Comparison of ENCODE assay signal across 17 cellular contexts in genomic region chr13:35964764-35965163, GRCh38.
DNase-seq lines count a peak whose midpoint lies in the region; ATAC-seq and TF ChIP-seq lines count a peak whose summit lies in the region.
"Had no signal": no experiment of that assay in that cellular context is flagged by ENCODE, and none has a peak within 500 bp of the region (broad histone marks: within the 10 kb centered on the region; RNA-seq: fewer than 3 reads in every experiment).

No MANE protein-coding gene starts in this region.

- no peaks in the 10 kb centered on the region for H3K36me3 ChIP-seq in prostate gland
- H3K36me3 ChIP-seq: gastroesophageal sphincter, uterus had no signal

- TF ChIP-seq CTCF in prostate gland (IDR thresholded peaks at IDR 0.05) (no peak), WTC11 (IDR thresholded peaks at IDR 0.05) (no peak)

- H3K4me3 ChIP-seq in prostate gland, result no peak overlapping the region
- H3K4me3 ChIP-seq: gastroesophageal sphincter, uterus had no signal

- peaks cover 37% of the 10 kb centered on the region for H3K9me3 Mint-ChIP-seq in WTC11

- DNase-seq in EH (ENCODE audit: low read depth), result peak; percentile 62
- DNase-seq in amniotic epithelial cell (ENCODE audit: low read depth), result peak; percentile 92
- DNase-seq in fibroblast of peridontal ligament (ENCODE audit: extremely low read depth), result peak; percentile 91
- peak; percentile 24 for DNase-seq in prostate gland (ENCODE audit: low spot score)
- DNase-seq in activated CD8-positive, alpha-beta memory T cell treated with anti-CD3 and anti-CD28 coated beads, Interleukin-2, amount 50 U/mL, for 48 hours, result no peak
- no peak for DNase-seq in medulla oblongata (ENCODE audit: extremely low spot score)
- no peak for DNase-seq in WTC11 (ENCODE audit: low spot score)
- DNase-seq: activated T-cell treated with anti-CD3 and anti-CD28 coated beads, Interleukin-2, amount 50 U/mL, for 48 hours; DMS 273 treated with DMSO at 0.1 percent for 48 hours; NCI-H2081 treated with DMSO at 0.1 percent for 48 hours; NCI-H748 treated with DMSO at 0.1 percent for 48 hours; uterus had no signal

- H3K27ac ChIP-seq in prostate gland, result no peak overlapping the region

- POLR2A ChIA-PET in WTC11 (lab: Charles Lee), result no interaction called here

- ATAC-seq in WTC11 (no peak), GM21825 (IDR thresholded peaks at IDR 0.05; ENCODE audit: unreplicated experiment) (no peak)
- ATAC-seq: gastroesophageal sphincter; stimulated activated effector memory CD8-positive, alpha-beta T cell treated with anti-CD3 and anti-CD28 coated beads, Interleukin-12 subunit alpha, Interleukin-12 subunit beta, amount 100 ng/mL, for 72 hours had no signal

- no peaks in the 10 kb centered on the region for H3K27me3 Mint-ChIP-seq in WTC11 (ENCODE audit: low read depth)
- H3K27me3 Mint-ChIP-seq: dendritic cell treated with granulocyte-macrophage colony-stimulating factor and Interleukin-4, amounts not matched to agents 40 ng/mL and 50 ng/mL, for 4 days had no signal

- H3K27ac Mint-ChIP-seq in WTC11, result no peak overlapping the region
- H3K27ac Mint-ChIP-seq: dendritic cell treated with granulocyte-macrophage colony-stimulating factor and Interleukin-4, amounts not matched to agents 40 ng/mL and 50 ng/mL, for 4 days; stimulated activated effector memory CD8-positive, alpha-beta T cell treated with anti-CD3 and anti-CD28 coated beads, Interleukin-12 subunit alpha, Interleukin-12 subunit beta, amount 100 ng/mL, for 72 hours had no signal

- 26% methylated on average over 5 of the region's 5 CpGs for WGBS in prostate gland

- H3K9me3 ChIP-seq in prostate gland, result no peaks in the 10 kb centered on the region
- H3K9me3 ChIP-seq: gastroesophageal sphincter, uterus had no signal

- peaks cover 32% of the 10 kb centered on the region for H3K36me3 Mint-ChIP-seq in WTC11
- H3K36me3 Mint-ChIP-seq: stimulated activated effector memory CD8-positive, alpha-beta T cell treated with anti-CD3 and anti-CD28 coated beads, Interleukin-12 subunit alpha, Interleukin-12 subunit beta, amount 100 ng/mL, for 72 hours had no signal

- intact Hi-C loops in prostate gland (cut with DNase I), result no loop called here

- H3K4me3 Mint-ChIP-seq in WTC11, result no peak overlapping the region
- H3K4me3 Mint-ChIP-seq: dendritic cell treated with granulocyte-macrophage colony-stimulating factor and Interleukin-4, amounts not matched to agents 40 ng/mL and 50 ng/mL, for 4 days; mesothelial cell of epicardium; stimulated activated effector memory CD8-positive, alpha-beta T cell treated with anti-CD3 and anti-CD28 coated beads, Interleukin-12 subunit alpha, Interleukin-12 subunit beta, amount 100 ng/mL, for 72 hours had no signal

- no peak for TF ChIP-seq POLR2A in prostate gland (IDR thresholded peaks at IDR 0.05)

- H3K4me1 ChIP-seq in prostate gland (replicated peaks), result no peaks in the 10 kb centered on the region
- H3K4me1 ChIP-seq: uterus had no signal

- H3K27me3 ChIP-seq in prostate gland (replicated peaks; ENCODE audit: insufficient read depth), result no peaks in the 10 kb centered on the region
- H3K27me3 ChIP-seq: gastroesophageal sphincter, uterus had no signal

- peaks cover 12% of the 10 kb centered on the region for H3K4me1 Mint-ChIP-seq in WTC11
- H3K4me1 Mint-ChIP-seq: stimulated activated effector memory CD8-positive, alpha-beta T cell treated with anti-CD3 and anti-CD28 coated beads, Interleukin-12 subunit alpha, Interleukin-12 subunit beta, amount 100 ng/mL, for 72 hours had no signal

- CTCF ChIA-PET in WTC11 (lab: Charles Lee), result interaction anchor here (0.7 kb wide), 3 partner anchors 467 to 875 kb away, joined by 3 to 5 read pairs (median 4); no protein-coding TSS in a partner anchor

TF ChIP-seq in WTC11, 78 proteins besides CTCF, POLR2A, EP300 and RAD21 (continues in another document):
- TF ChIP-seq AR (CRISPR knock-in tag; IDR thresholded peaks at IDR 0.05), result no peak
- TF ChIP-seq ZNF317 (CRISPR knock-in tag; IDR thresholded peaks at IDR 0.05; ENCODE audit: borderline replicate concordance, low read depth), result no peak
- TF ChIP-seq HMGA2 (CRISPR knock-in tag; IDR thresholded peaks at IDR 0.05), result no peak
- TF ChIP-seq TCF7 (CRISPR knock-in tag; IDR thresholded peaks at IDR 0.05; ENCODE audit: low read depth), result no peak
- TF ChIP-seq NR1H2 (CRISPR knock-in tag; IDR thresholded peaks at IDR 0.05), result no peak
- TF ChIP-seq ATF2 (CRISPR knock-in tag; IDR thresholded peaks at IDR 0.05; ENCODE audit: borderline replicate concordance, low read depth), result no peak
- TF ChIP-seq ERG (CRISPR knock-in tag; IDR thresholded peaks at IDR 0.05), result no peak
- no peak for TF ChIP-seq NFYB (CRISPR knock-in tag; conservative IDR thresholded peaks at IDR 0.05; ENCODE audit: low read depth)
- TF ChIP-seq CREM (CRISPR knock-in tag; IDR thresholded peaks at IDR 0.05), result no peak
- no peak for TF ChIP-seq GRHL2 (CRISPR knock-in tag; IDR thresholded peaks at IDR 0.05; ENCODE audit: insufficient replicate concordance, severe bottlenecking)
- no peak for TF ChIP-seq OVOL2 (CRISPR knock-in tag; IDR thresholded peaks at IDR 0.05; ENCODE audit: borderline replicate concordance)
- TF ChIP-seq ARID4B (CRISPR knock-in tag; IDR thresholded peaks at IDR 0.05; ENCODE audit: borderline replicate concordance), result no peak

Comparison
In these comparisons a context has a peak if more than half of its experiments do, and no peak if none do; other contexts are left out.
1. DNase-seq: peak in EH (single experiment), amniotic epithelial cell (single experiment), fibroblast of peridontal ligament (single experiment) and prostate gland (single experiment); none in activated CD8-positive, alpha-beta memory T cell treated with anti-CD3 and anti-CD28 coated beads, Interleukin-2, amount 50 U/mL, for 48 hours (single experiment), medulla oblongata (single experiment) and WTC11 (single experiment).